8 cellular contexts compared by ENCODE assay signal in genomic region chr3:31567036-31567435, GRCh38. TPM values are rescaled to one million over a fixed set of nuclear protein-coding genes. Genes with fewer than 3 reads are reported as not detected.
DNase-seq lines count a peak whose midpoint lies in the region; ATAC-seq and TF ChIP-seq lines count a peak whose summit lies in the region.

No MANE protein-coding gene starts in this region.

- TF ChIP-seq CTCF in WTC11 (IDR thresholded peaks at IDR 0.05) = peak; percentile 47; the same call in 1 of the 2 replicates

- ATAC-seq in WTC11 = peak; percentile 62
- peak; percentile 88 for ATAC-seq in memory B cell (ENCODE audit: low read depth)
- no peak for ATAC-seq in HG02678 (IDR thresholded peaks at IDR 0.05; ENCODE audit: unreplicated experiment)

- CTCF ChIA-PET in WTC11 (lab: Charles Lee) = interaction anchor here (0.6 to 1.3 kb wide), 3 partner anchors 8 to 228 kb away, joined by 3 to 4 read pairs (median 3); no protein-coding TSS in a partner anchor

- no peaks in the 10 kb centered on the region for H3K36me3 Mint-ChIP-seq in WTC11
- no peaks in the 10 kb centered on the region for H3K36me3 Mint-ChIP-seq in memory B cell

- H3K4me3 ChIP-seq in H7 (ENCODE audit: insufficient read depth, low read depth, low read length) = no peak overlapping the region

- H3K9me3 Mint-ChIP-seq in WTC11 (no peaks in the 10 kb centered on the region), memory B cell (peaks cover 2% of the 10 kb centered on the region)

- no peak overlapping the region for H3K27ac Mint-ChIP-seq in WTC11
- no peak overlapping the region for H3K27ac Mint-ChIP-seq in memory B cell

- H3K4me3 Mint-ChIP-seq in WTC11 = no peak overlapping the region
- H3K4me3 Mint-ChIP-seq in memory B cell = no peak overlapping the region

- POLR2A ChIA-PET in WTC11 (lab: Charles Lee) = interaction anchor here (0.8 kb wide), 1 partner anchor 35 kb away, joined by 3 read pairs; the partner anchor contains the start of gene STT3B

- peaks cover 67% of the 10 kb centered on the region for H3K4me1 Mint-ChIP-seq in WTC11
- H3K4me1 Mint-ChIP-seq in memory B cell = peaks cover 53% of the 10 kb centered on the region

- no peaks in the 10 kb centered on the region for H3K36me3 ChIP-seq in H7 (replicated peaks; ENCODE audit: control insufficient read depth, insufficient read depth, low read length)

- no peaks in the 10 kb centered on the region for H3K27me3 Mint-ChIP-seq in WTC11 (ENCODE audit: low read depth)
- H3K27me3 Mint-ChIP-seq in memory B cell = no peaks in the 10 kb centered on the region

- DNase-seq in ELR (ENCODE audit: low read depth) (peak; percentile 24), H7 (peak; percentile 18), WTC11 (ENCODE audit: low spot score) (peak; percentile 49), memory B cell (ENCODE audit: low spot score in 2 of 2) (no peak), NCI-H1417 (lab: John Stamatoyannopoulos, UW) (no peak), CD1c-positive myeloid dendritic cell (ENCODE audit: extremely low spot score) (no peak), COLO668 (lab: John Stamatoyannopoulos, UW; ENCODE audit: unreplicated experiment) (no peak)

- no peaks in the 10 kb centered on the region for H3K27me3 ChIP-seq in H7 (ENCODE audit: control insufficient read depth, insufficient read depth, low read length)

TF ChIP-seq in WTC11, 78 proteins besides CTCF, POLR2A, EP300 and RAD21 (continues in another document):
- TF ChIP-seq FOXJ3 (CRISPR knock-in tag; IDR thresholded peaks at IDR 0.05; ENCODE audit: borderline replicate concordance) (no peak), MLX (CRISPR knock-in tag; IDR thresholded peaks at IDR 0.05) (no peak), CDX4 (CRISPR knock-in tag; IDR thresholded peaks at IDR 0.05; ENCODE audit: borderline replicate concordance) (no peak), FOXK1 (CRISPR knock-in tag; IDR thresholded peaks at IDR 0.05) (no peak), MXD4 (CRISPR knock-in tag; IDR thresholded peaks at IDR 0.05; ENCODE audit: borderline replicate concordance) (no peak), ARID4B (CRISPR knock-in tag; IDR thresholded peaks at IDR 0.05; ENCODE audit: borderline replicate concordance) (no peak), ZNF263 (CRISPR knock-in tag; IDR thresholded peaks at IDR 0.05; ENCODE audit: low read depth) (no peak), ZNF532 (CRISPR knock-in tag; IDR thresholded peaks at IDR 0.05; ENCODE audit: borderline replicate concordance) (no peak), IRF2 (CRISPR knock-in tag; IDR thresholded peaks at IDR 0.05; ENCODE audit: borderline replicate concordance, low read depth) (no peak), CREM (CRISPR knock-in tag; IDR thresholded peaks at IDR 0.05) (no peak), EMX1 (CRISPR knock-in tag; IDR thresholded peaks at IDR 0.05) (no peak), ERG (CRISPR knock-in tag; IDR thresholded peaks at IDR 0.05) (no peak)

RNA-seq across cellular contexts. Expression of gene STT3B, which starts 34.3 kb away (rescaled TPM):
- total RNA-seq in H7 (2014; rRNA removed; shearing (Covaris generic)) = 134 and 148 TPM in 2 replicates
- total RNA-seq in WTC11 (2021) = 103 to 107 TPM (median 105 TPM) in 3 replicates

Comparison
In these comparisons a context has a peak if more than half of its experiments do, and no peak if none do; other contexts are left out.
1. DNase-seq: peak in ELR (single experiment), H7 (single experiment) and WTC11 (single experiment); none in memory B cell (0 of 2), NCI-H1417 (0 of 3), CD1c-positive myeloid dendritic cell (single experiment) and COLO668 (single experiment).